ENCODE assay signal across 2 cellular contexts in the genomic region with DNA sequence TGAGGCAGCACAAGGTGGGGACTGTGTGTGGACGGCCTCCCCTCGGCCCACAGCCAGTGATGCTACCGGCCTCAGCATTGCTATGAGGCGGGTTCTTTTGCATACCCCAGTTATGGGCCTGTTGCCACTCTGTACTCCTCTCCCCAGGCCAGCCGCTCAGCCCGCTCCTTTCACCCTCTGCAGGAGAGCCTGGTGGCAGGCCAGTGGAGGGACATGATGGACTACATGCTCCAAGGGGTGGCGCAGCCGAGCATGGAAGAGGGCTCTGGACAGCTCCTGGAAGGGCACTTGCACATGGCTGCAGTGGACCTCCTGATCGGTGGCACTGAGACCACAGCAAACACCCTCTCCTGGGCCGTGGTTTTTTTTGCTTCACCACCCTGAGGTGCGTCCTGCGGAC. TPM values are rescaled to one million over a fixed set of nuclear protein-coding genes. Genes with fewer than 3 reads are reported as not detected.
"Had no signal": no experiment of that assay in that cellular context is flagged by ENCODE, and none has a peak within 500 bp of the region (broad histone marks: within the 10 kb centered on the region; RNA-seq: fewer than 3 reads in every experiment).

No MANE protein-coding gene starts in this region.

RNA-seq across cellular contexts. Expression of gene CYP21A2, which starts 31.1 kb away (rescaled TPM):
- total RNA-seq: OCI-LY7, RPMI7951 had no signal
